In genomic region chr15:64926661-64927060, GRCh38 we compare ENCODE assay signal across 5 cellular contexts.
"Had no signal": no experiment of that assay in that cellular context is flagged by ENCODE, and none has a peak within 500 bp of the region (broad histone marks: within the 10 kb centered on the region; RNA-seq: fewer than 3 reads in every experiment).

No MANE protein-coding gene starts in this region.

- H2AFZ ChIP-seq: GM23248 had no signal

- H3K9me3 Mint-ChIP-seq: H9, IgD-negative memory B cell had no signal

- H3K4me3 Mint-ChIP-seq: H9, IgD-negative memory B cell had no signal

- H3K27ac Mint-ChIP-seq: IgD-negative memory B cell had no signal

- DNase-seq: GM23248, GOT3, H9, HCEC 1CT had no signal

- H3K4me3 ChIP-seq: GM23248 had no signal

- H3K27me3 Mint-ChIP-seq: IgD-negative memory B cell had no signal

- H3K27ac ChIP-seq: GM23248 had no signal

- H3K36me3 Mint-ChIP-seq: IgD-negative memory B cell had no signal
